Comparison of ENCODE assay signal across 22 cellular contexts in genomic region chr1:64361974-64362373, GRCh38.
"Had no signal": no experiment of that assay in that cellular context is flagged by ENCODE, and none has a peak within 500 bp of the region (broad histone marks: within the 10 kb centered on the region; RNA-seq: fewer than 3 reads in every experiment).

No MANE protein-coding gene starts in this region.

- H3K36me3 ChIP-seq: colonic mucosa, esophagus muscularis mucosa, esophagus squamous epithelium, gastrocnemius medialis, gastroesophageal sphincter, heart right ventricle had no signal

- H3K27me3 ChIP-seq: colonic mucosa, esophagus muscularis mucosa, esophagus squamous epithelium, foreskin keratinocyte, gastrocnemius medialis, gastroesophageal sphincter, heart right ventricle had no signal

- H3K4me3 ChIP-seq: colonic mucosa, coronary artery, dorsolateral prefrontal cortex, esophagus muscularis mucosa, esophagus squamous epithelium, gastrocnemius medialis, gastroesophageal sphincter, heart right ventricle had no signal

- DNase-seq: colonic mucosa; cortex of kidney; dermis blood vessel endothelial cell; dorsolateral prefrontal cortex; effector CD4-positive, alpha-beta T cell; effector CD8-positive, alpha-beta T cell; effector memory CD8-positive, alpha-beta T cell; endodermal cell; erythroblast; esophagus squamous epithelium; foreskin fibroblast; foreskin keratinocyte; foreskin melanocyte; gastrocnemius medialis; glutamatergic neuron; head of caudate nucleus; heart right ventricle had no signal

- H3K4me1 ChIP-seq: colonic mucosa, esophagus squamous epithelium, foreskin keratinocyte, gastrocnemius medialis had no signal

- H3K9me3 ChIP-seq: colonic mucosa, esophagus muscularis mucosa, esophagus squamous epithelium, gastrocnemius medialis, gastroesophageal sphincter, heart right ventricle had no signal

- H3K27ac ChIP-seq: colonic mucosa, coronary artery, dorsolateral prefrontal cortex, epithelial cell of prostate, esophagus muscularis mucosa, esophagus squamous epithelium, foreskin keratinocyte, gastrocnemius medialis, gastroesophageal sphincter, heart right ventricle had no signal

- ATAC-seq: effector memory CD8-positive, alpha-beta T cell; esophagus mucosa; foreskin keratinocyte; gastrocnemius medialis; gastroesophageal sphincter; heart right ventricle had no signal
